2 cellular contexts compared by ENCODE assay signal in genomic region chr2:25797607-25798488, GRCh38.
TF ChIP-seq lines count a peak whose summit lies in the region.

No MANE protein-coding gene starts in this region.

TF ChIP-seq in liver, 16 proteins besides CTCF, POLR2A, EP300 and RAD21 (continued from another document):
- TF ChIP-seq SP1 (IDR thresholded peaks at IDR 0.05): no peak
- peak in 1 of 2 donors; percentile 23 for TF ChIP-seq JUND (IDR thresholded peaks at IDR 0.05)
- TF ChIP-seq FOXA2 (IDR thresholded peaks at IDR 0.05): peak; percentile 21
- peak in 1 of 2 donors; percentile 48 for TF ChIP-seq RXRA (IDR thresholded peaks at IDR 0.05)
- TF ChIP-seq TAF1 (conservative IDR thresholded peaks at IDR 0.05): no peak
- TF ChIP-seq ATF3 (IDR thresholded peaks at IDR 0.05): peak; percentile 38

TF ChIP-seq in HepG2, 621 proteins besides CTCF, POLR2A, EP300 and RAD21 (continued from another document):
- TF ChIP-seq CHD2 (IDR thresholded peaks at IDR 0.05; ENCODE audit: low read depth, low read length) (no peak), SSRP1 (CRISPR knock-in tag; IDR thresholded peaks at IDR 0.05) (no peak), RXRA (CRISPR knock-in tag; IDR thresholded peaks at IDR 0.05) (no peak), ZC3H4 (CRISPR knock-in tag; IDR thresholded peaks at IDR 0.05; ENCODE audit: borderline replicate concordance) (no peak), ZNF704 (CRISPR knock-in tag; IDR thresholded peaks at IDR 0.05; ENCODE audit: borderline replicate concordance) (no peak), DRAP1 (CRISPR knock-in tag; IDR thresholded peaks at IDR 0.05) (no peak), SRSF1 (optimal IDR thresholded peaks at IDR 0.05; ENCODE audit: low read depth, low read length) (no peak), USF2 (IDR thresholded peaks at IDR 0.05; ENCODE audit: low read depth, low read length) (no peak), USF2 (CRISPR knock-in tag; IDR thresholded peaks at IDR 0.05; ENCODE audit: borderline replicate concordance) (no peak), ETS1 (CRISPR knock-in tag; IDR thresholded peaks at IDR 0.05) (no peak), ZNF83 (CRISPR knock-in tag; IDR thresholded peaks at IDR 0.05; ENCODE audit: borderline replicate concordance) (no peak), SYNCRIP (IDR thresholded peaks at IDR 0.05; ENCODE audit: insufficient read depth, low read depth, low read length) (no peak)
